ENCODE assay signal across 25 cellular contexts in the genomic region with DNA sequence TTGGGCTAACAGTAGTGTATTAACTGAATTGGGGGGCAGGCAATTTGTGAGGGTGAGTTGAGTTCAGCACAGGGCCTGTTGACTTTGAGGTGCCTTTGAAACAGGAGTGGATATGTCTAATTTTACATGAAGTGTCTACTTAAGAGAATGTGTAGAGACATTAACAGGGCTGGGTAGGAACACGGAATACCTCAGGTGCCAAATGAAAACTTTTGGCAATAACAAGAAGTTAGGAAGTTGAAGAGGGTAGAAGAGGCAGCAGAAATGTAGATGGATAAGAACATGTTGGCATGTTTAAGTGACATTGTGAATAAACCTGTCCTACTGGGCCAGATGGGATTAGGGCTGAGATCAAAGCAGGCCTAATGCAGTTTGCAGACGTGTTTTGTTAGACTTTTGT.
"Had no signal": no experiment of that assay in that cellular context is flagged by ENCODE, and none has a peak within 500 bp of the region (broad histone marks: within the 10 kb centered on the region; RNA-seq: fewer than 3 reads in every experiment).

No MANE protein-coding gene starts in this region.

- H3K4me1 ChIP-seq: ascending aorta had no signal

- H3K27me3 ChIP-seq: ascending aorta, body of pancreas had no signal

- H3K27ac Mint-ChIP-seq: activated CD8-positive, alpha-beta T cell treated with anti-CD3 and anti-CD28 coated beads, Interleukin-2, amount 10 ng/mL, durations not matched to agents 7 days and 5 days; activated naive CD4-positive, alpha-beta T cell treated with anti-CD3 and anti-CD28 coated beads, Interleukin-2, amount 50 U/mL, for 72 hours; activated naive CD8-positive, alpha-beta T cell treated with anti-CD3 and anti-CD28 coated beads, Interleukin-2, amount 50 U/mL, for 24 hours; T-helper 1 cell treated with Interleukin-12 subunit alpha and Interleukin-12 subunit beta and Interleukin-4 antibody, amounts not matched to agents 30 μg/mL and 1 μg/mL, for 36 hours; WTC11 had no signal

- H3K27ac ChIP-seq: ascending aorta had no signal

- H3K4me3 Mint-ChIP-seq: activated CD8-positive, alpha-beta T cell treated with anti-CD3 and anti-CD28 coated beads, Interleukin-2, amount 10 ng/mL, durations not matched to agents 7 days and 5 days; activated naive CD8-positive, alpha-beta T cell treated with anti-CD3 and anti-CD28 coated beads, Interleukin-2, amount 50 U/mL, for 24 hours; T-helper 1 cell treated with Interleukin-12 subunit alpha and Interleukin-12 subunit beta and Interleukin-4 antibody, amounts not matched to agents 30 μg/mL and 1 μg/mL, for 36 hours; WTC11 had no signal

- H3K36me3 ChIP-seq: ascending aorta had no signal

- H3K4me3 ChIP-seq: ascending aorta, body of pancreas, K562 had no signal

- H3K36me3 Mint-ChIP-seq: activated naive CD4-positive, alpha-beta T cell treated with anti-CD3 and anti-CD28 coated beads, Interleukin-2, amount 50 U/mL, for 72 hours; WTC11 had no signal

- H3K9me3 Mint-ChIP-seq: activated naive CD4-positive, alpha-beta T cell treated with anti-CD3 and anti-CD28 coated beads, Interleukin-2, amount 50 U/mL, for 72 hours; activated naive CD8-positive, alpha-beta T cell treated with anti-CD3 and anti-CD28 coated beads, Interleukin-2, amount 50 U/mL, for 24 hours; T-helper 1 cell treated with Interleukin-12 subunit alpha and Interleukin-12 subunit beta and Interleukin-4 antibody, amounts not matched to agents 30 μg/mL and 1 μg/mL, for 36 hours; WTC11 had no signal

- DNase-seq: activated CD4-positive, alpha-beta T cell treated with anti-CD3 and anti-CD28 coated beads for 48 hours; activated CD4-positive, alpha-beta T cell treated with anti-CD3 and anti-CD28 coated beads, Interleukin-2, amount 50 U/mL, for 4 hours; activated CD4-positive, CD25-positive, alpha-beta regulatory T cell treated with anti-CD3 and anti-CD28 coated beads, Interleukin-2, amount 50 U/mL, for 72 hours; activated CD8-positive, alpha-beta memory T cell treated with anti-CD3 and anti-CD28 coated beads, Interleukin-2, amount 50 U/mL, for 48 hours; activated CD8-positive, alpha-beta T cell treated with anti-CD3 and anti-CD28 coated beads, Interleukin-2, amount 10 ng/mL, durations not matched to agents 7 days and 5 days; activated naive CD8-positive, alpha-beta T cell treated with anti-CD3 and anti-CD28 coated beads, Interleukin-2, amount 50 U/mL, for 24 hours; activated T-cell treated with anti-CD3 and anti-CD28 coated beads, Interleukin-2, amount 50 U/mL, for 1 hour; amniotic stem cell; body of pancreas; Karpas-422; NCI-H146; NCI-H187 treated with DMSO at 0.1 percent for 48 hours; NCI-H2081 treated with DMSO at 0.1 percent for 48 hours; NCI-H2227 treated with DMSO at 0.1 percent for 48 hours; NCI-H446 treated with DMSO at 0.1 percent for 48 hours; NCI-H524 treated with DMSO at 0.1 percent for 48 hours; NCI-H748 treated with DMSO at 0.1 percent for 48 hours; RPMI8226; SHP77 had no signal

- H3K9me3 ChIP-seq: ascending aorta, body of pancreas had no signal

- H3K27me3 Mint-ChIP-seq: activated naive CD8-positive, alpha-beta T cell treated with anti-CD3 and anti-CD28 coated beads, Interleukin-2, amount 50 U/mL, for 24 hours had no signal

- ATAC-seq: activated CD8-positive, alpha-beta T cell treated with anti-CD3 and anti-CD28 coated beads, Interleukin-2, amount 10 ng/mL, durations not matched to agents 7 days and 5 days; activated naive CD4-positive, alpha-beta T cell treated with anti-CD3 and anti-CD28 coated beads, Interleukin-2, amount 50 U/mL, for 72 hours; activated naive CD8-positive, alpha-beta T cell treated with anti-CD3 and anti-CD28 coated beads, Interleukin-2, amount 50 U/mL, for 24 hours; body of pancreas; K562; Panc1; WTC11 had no signal
